In the genomic region with DNA sequence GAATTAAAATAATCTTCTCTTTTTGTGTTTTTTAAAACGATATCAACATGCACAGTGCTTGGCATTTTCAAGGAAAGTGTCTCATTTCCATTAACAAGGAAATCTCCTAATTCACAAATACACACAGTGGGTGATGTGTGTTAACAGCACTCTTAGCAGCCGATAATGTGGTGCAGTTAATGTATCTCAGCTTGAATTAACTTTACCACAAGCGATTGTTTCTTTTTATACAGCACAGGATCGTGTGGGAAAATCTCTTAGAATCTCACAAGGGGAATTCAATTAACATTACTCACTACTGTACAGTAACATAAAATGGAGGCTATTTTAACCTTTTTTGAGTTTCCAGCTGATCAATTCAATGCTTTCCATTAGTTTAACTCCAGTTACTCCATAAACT, we compare ENCODE assay signal across 13 cellular contexts.
"Had no signal": no experiment of that assay in that cellular context is flagged by ENCODE, and none has a peak within 500 bp of the region (broad histone marks: within the 10 kb centered on the region; RNA-seq: fewer than 3 reads in every experiment).

No MANE protein-coding gene starts in this region.

- H3K4me3 ChIP-seq: breast epithelium, gastrocnemius medialis, left ventricle myocardium inferior, psoas muscle, right lobe of liver had no signal

- DNase-seq: activated effector memory CD4-positive, alpha-beta T cell treated with anti-CD3 and anti-CD28 coated beads, Interleukin-2, amount 50 U/mL, for 16 hours; activated T-cell treated with anti-CD3 and anti-CD28 coated beads, Interleukin-2, amount 50 U/mL, for 24 hours; amygdala; gastrocnemius medialis; kidney; left ventricle myocardium inferior; natural killer cell; psoas muscle; right lobe of liver; stimulated activated naive CD4-positive, alpha-beta T cell treated with Interleukin-2 at 50 U/mL for 16 hours; T-helper 2 cell; trophoblast cell had no signal
